Comparison of ENCODE assay signal across 8 cellular contexts in the genomic region with DNA sequence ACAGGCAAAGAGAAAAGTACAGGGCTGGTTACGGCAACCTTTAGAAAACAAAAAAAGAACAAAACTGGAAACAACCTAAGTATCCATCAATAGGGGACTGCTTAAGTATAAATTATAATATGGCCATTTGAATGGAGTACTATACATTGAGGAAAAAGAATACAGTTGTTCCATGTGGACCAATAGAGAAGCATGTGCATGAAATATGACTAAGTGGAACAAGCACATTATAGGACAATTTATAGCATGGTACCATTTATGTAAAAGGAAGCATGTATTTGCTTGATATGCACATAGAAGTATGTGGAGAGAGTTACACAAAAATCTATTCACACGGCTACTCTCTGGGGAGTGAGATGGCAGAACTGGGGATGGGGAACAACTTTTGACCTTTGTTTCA.
"Had no signal": no experiment of that assay in that cellular context is flagged by ENCODE, and none has a peak within 500 bp of the region (broad histone marks: within the 10 kb centered on the region; RNA-seq: fewer than 3 reads in every experiment).

No MANE protein-coding gene starts in this region.

- ATAC-seq: K562 had no signal

- H3K4me1 Mint-ChIP-seq: IgD-negative memory B cell had no signal

- H3K9ac ChIP-seq: KMS-11 had no signal

- H3K27ac Mint-ChIP-seq: IgD-negative memory B cell had no signal

- H3K4me2 ChIP-seq: KMS-11 had no signal

- H3K36me3 Mint-ChIP-seq: IgD-negative memory B cell had no signal

- H3K27ac ChIP-seq: HL-60, KMS-11 had no signal

- H3K4me3 ChIP-seq: K562 had no signal

- DNase-seq: IMR-90, KBM-7, KG1 had no signal

- H3K9me3 Mint-ChIP-seq: IgD-negative memory B cell had no signal

- FAIRE-seq: HTR-8/SVneo, K562 had no signal

- H3K4me3 Mint-ChIP-seq: IgD-negative memory B cell had no signal
